In genomic region chr2:174593041-174593440, GRCh38 we compare ENCODE assay signal across 10 cellular contexts. TPM values are rescaled to one million over a fixed set of nuclear protein-coding genes. Genes with fewer than 3 reads are reported as not detected.
DNase-seq lines count a peak whose midpoint lies in the region; ATAC-seq, FAIRE-seq and TF ChIP-seq lines count a peak whose summit lies in the region.
"Had no signal": no experiment of that assay in that cellular context is flagged by ENCODE, and none has a peak within 500 bp of the region (broad histone marks: within the 10 kb centered on the region; RNA-seq: fewer than 3 reads in every experiment).

No MANE protein-coding gene starts in this region.

- CTCF ChIA-PET in activated CD4-positive, alpha-beta T cell treated with anti-CD3 and anti-CD28 coated beads, Interleukin-2, amount 10 ng/mL, durations not matched to agents 7 days and 5 days (lab: Charles Lee): interaction anchor here (1.1 to 10.9 kb wide), 7 partner anchors 12 to 100 kb away, joined by 3 to 91 read pairs (median 7); no protein-coding TSS in a partner anchor
- CTCF ChIA-PET in PC-3 (lab: Charles Lee) (no interaction called here), endothelial cell of umbilical vein (lab: Charles Lee) (interaction anchor here (0.6 to 2.6 kb wide), 8 partner anchors 10 to 180 kb away, joined by 3 to 13 read pairs (median 4); no protein-coding TSS in a partner anchor)

- no peak for DNase-seq in activated CD4-positive, alpha-beta T cell treated with anti-CD3 and anti-CD28 coated beads, Interleukin-2, amount 10 ng/mL, durations not matched to agents 7 days and 5 days
- no peak for DNase-seq in activated CD4-positive, alpha-beta T cell treated with anti-CD3 and anti-CD28 coated beads for 48 hours
- DNase-seq in PC-3 (no peak), endothelial cell of umbilical vein (ENCODE audit: low read depth, low spot score) (no peak), NCI-H1048 (lab: John Stamatoyannopoulos, UW) (no peak), G401 (ENCODE audit: low spot score) (no peak)
- no peak for DNase-seq in activated CD4-positive, CD25-positive, alpha-beta regulatory T cell (lab: John Stamatoyannopoulos, UW)
- DNase-seq: NCI-H1694 had no signal

- H2AFZ ChIP-seq in PC-3 (ENCODE audit: low read length) (peak overlapping the region; percentile 83), endothelial cell of umbilical vein (ENCODE audit: low read depth, low read length) (peak overlapping the region; percentile 31)

- dilution Hi-C loops in endothelial cell of umbilical vein (cut with MboI; ENCODE audit: extremely low pct_ligation_motif_present, low sequenced_read_pairs): no loop called here

- H3K4me2 ChIP-seq in PC-3 (ENCODE audit: low read length) (peak overlapping the region; percentile 40; the same call in 1 of the 2 replicates), endothelial cell of umbilical vein (ENCODE audit: insufficient read depth, low read length) (peak overlapping the region; percentile 75)

- peaks cover 56% of the 10 kb centered on the region for H3K4me1 Mint-ChIP-seq in activated CD4-positive, alpha-beta T cell treated with anti-CD3 and anti-CD28 coated beads, Interleukin-2, amount 10 ng/mL, durations not matched to agents 7 days and 5 days
- H3K4me1 Mint-ChIP-seq in stimulated activated memory B cell treated with anti-CD40 and anti-IgM and Interleukin-4, amounts not matched to agents 10 μg/mL and 1 μg/mL and 100 μg/mL, for 72 hours: peaks cover 70% of the 10 kb centered on the region

- no peaks in the 10 kb centered on the region for H3K9me3 ChIP-seq in PC-3 (ENCODE audit: low read length)
- H3K9me3 ChIP-seq in endothelial cell of umbilical vein (replicated peaks; ENCODE audit: control insufficient read depth, insufficient read depth, low read length): no peaks in the 10 kb centered on the region
- H3K9me3 ChIP-seq: HAP-1 had no signal

- H3K9me1 ChIP-seq in endothelial cell of umbilical vein (replicated peaks; ENCODE audit: control insufficient read depth, extremely low read depth, insufficient read depth, low read length): no peaks in the 10 kb centered on the region

- POLR2A ChIA-PET in activated CD4-positive, alpha-beta T cell treated with anti-CD3 and anti-CD28 coated beads, Interleukin-2, amount 10 ng/mL, durations not matched to agents 7 days and 5 days (lab: Charles Lee): interaction anchor here (0.6 to 5.4 kb wide), 2 partner anchors 16 to 41 kb away, joined by 4 to 53 read pairs; no protein-coding TSS in a partner anchor
- POLR2A ChIA-PET in PC-3 (lab: Charles Lee; ENCODE audit: unreplicated experiment) (interaction anchor here (0.6 kb wide), 1 partner anchor 1921 kb away, joined by 3 read pairs; no protein-coding TSS in a partner anchor), endothelial cell of umbilical vein (lab: Charles Lee) (no interaction called here)

- H3K4me1 ChIP-seq in PC-3 (ENCODE audit: insufficient read depth, low read length): peaks cover 34% of the 10 kb centered on the region
- H3K4me1 ChIP-seq in endothelial cell of umbilical vein (ENCODE audit: control insufficient read depth, extremely low read depth, insufficient read depth, low read length): peaks cover 40% of the 10 kb centered on the region
- H3K4me1 ChIP-seq: HAP-1 had no signal

- TF ChIP-seq CTCF in PC-3 (conservative IDR thresholded peaks at IDR 0.05; ENCODE audit: low read depth, low read length) (no peak), endothelial cell of umbilical vein (IDR thresholded peaks at IDR 0.05; ENCODE audit: extremely low read depth in 1 of 2, insufficient read depth in 1 of 2, low read depth in 1 of 2, low read length in 2 of 2) (no peak)

- H3K27ac ChIP-seq in PC-3 (ENCODE audit: low read length) (no peak overlapping the region), endothelial cell of umbilical vein (ENCODE audit: insufficient read depth, low read depth, low read length) (peak overlapping the region; percentile 70)

- H3K4me3 ChIP-seq in PC-3 (ENCODE audit: low read length) (no peak overlapping the region), endothelial cell of umbilical vein (replicated peaks in 1 of 3; ENCODE audit: insufficient read depth in 1 of 3, low read depth in 1 of 3, low read length in 3 of 3) (peak overlapping the region in 1 of 3 experiments; percentile 45)
- H3K4me3 ChIP-seq: HAP-1 had no signal

- H3K27me3 ChIP-seq in PC-3 (ENCODE audit: low read length): no peaks in the 10 kb centered on the region
- H3K27me3 ChIP-seq in endothelial cell of umbilical vein (ENCODE audit: control insufficient read depth in 2 of 2, insufficient read depth in 2 of 2, low read length in 2 of 2): no peaks in the 10 kb centered on the region

- TF ChIP-seq POLR2A in endothelial cell of umbilical vein (IDR thresholded peaks at IDR 0.05; ENCODE audit: low read depth, low read length): no peak

- no peaks in the 10 kb centered on the region for H3K9me2 ChIP-seq in PC-3 (replicated peaks; ENCODE audit: low read length)

- H3K36me3 Mint-ChIP-seq in activated CD4-positive, alpha-beta T cell treated with anti-CD3 and anti-CD28 coated beads, Interleukin-2, amount 10 ng/mL, durations not matched to agents 7 days and 5 days (ENCODE audit: low read depth): peaks cover 83% of the 10 kb centered on the region
- peaks cover 63% of the 10 kb centered on the region for H3K36me3 Mint-ChIP-seq in stimulated activated memory B cell treated with anti-CD40 and anti-IgM and Interleukin-4, amounts not matched to agents 10 μg/mL and 1 μg/mL and 100 μg/mL, for 72 hours

- H4K20me1 ChIP-seq in PC-3 (ENCODE audit: low read length) (no peaks in the 10 kb centered on the region), endothelial cell of umbilical vein (replicated peaks; ENCODE audit: control insufficient read depth, extremely low read depth, insufficient read depth, low read length) (no peaks in the 10 kb centered on the region)

- no peak for FAIRE-seq in endothelial cell of umbilical vein (lab: Jason Lieb, UNC)

- ATAC-seq in PC-3: no peak
- ATAC-seq in stimulated activated memory B cell treated with anti-CD40 and anti-IgM and Interleukin-4, amounts not matched to agents 10 μg/mL and 1 μg/mL and 100 μg/mL, for 72 hours: no peak

- H3K27ac Mint-ChIP-seq in activated CD4-positive, alpha-beta T cell treated with anti-CD3 and anti-CD28 coated beads, Interleukin-2, amount 10 ng/mL, durations not matched to agents 7 days and 5 days: peak overlapping the region; percentile 99
- peak overlapping the region; percentile 95 for H3K27ac Mint-ChIP-seq in stimulated activated memory B cell treated with anti-CD40 and anti-IgM and Interleukin-4, amounts not matched to agents 10 μg/mL and 1 μg/mL and 100 μg/mL, for 72 hours

- H3K4me3 Mint-ChIP-seq in activated CD4-positive, alpha-beta T cell treated with anti-CD3 and anti-CD28 coated beads, Interleukin-2, amount 10 ng/mL, durations not matched to agents 7 days and 5 days: peak overlapping the region; percentile 88
- peak overlapping the region; percentile 92 for H3K4me3 Mint-ChIP-seq in stimulated activated memory B cell treated with anti-CD40 and anti-IgM and Interleukin-4, amounts not matched to agents 10 μg/mL and 1 μg/mL and 100 μg/mL, for 72 hours

- H3F3A ChIP-seq in PC-3 (ENCODE audit: low read length, unreplicated experiment): no peaks in the 10 kb centered on the region

- H3K27me3 Mint-ChIP-seq in activated CD4-positive, alpha-beta T cell treated with anti-CD3 and anti-CD28 coated beads, Interleukin-2, amount 10 ng/mL, durations not matched to agents 7 days and 5 days: peaks cover 2% of the 10 kb centered on the region
- no peaks in the 10 kb centered on the region for H3K27me3 Mint-ChIP-seq in stimulated activated memory B cell treated with anti-CD40 and anti-IgM and Interleukin-4, amounts not matched to agents 10 μg/mL and 1 μg/mL and 100 μg/mL, for 72 hours

- BruUV-seq in PC-3 (replicated peaks; lab: Mats Ljungman, UMichigan): no TSS peak
- BruUV-seq in endothelial cell of umbilical vein (replicated peaks; lab: Mats Ljungman, UMichigan): no TSS peak

- intact Hi-C loops in PC-3 (cut with micrococcal nuclease): no loop called here
- intact Hi-C loops in endothelial cell of umbilical vein (cut with micrococcal nuclease): loop anchor here (2.0 to 10.0 kb wide), 3 partner anchors 89 to 412 kb away; partner anchors contain the start of genes CHN1 and GPR155

- H3K79me2 ChIP-seq in PC-3 (ENCODE audit: low read length) (no peaks in the 10 kb centered on the region), endothelial cell of umbilical vein (ENCODE audit: control insufficient read depth, insufficient read depth, low read length) (no peaks in the 10 kb centered on the region)

- peaks cover 3% of the 10 kb centered on the region for H3K9me3 Mint-ChIP-seq in activated CD4-positive, alpha-beta T cell treated with anti-CD3 and anti-CD28 coated beads, Interleukin-2, amount 10 ng/mL, durations not matched to agents 7 days and 5 days
- no peaks in the 10 kb centered on the region for H3K9me3 Mint-ChIP-seq in stimulated activated memory B cell treated with anti-CD40 and anti-IgM and Interleukin-4, amounts not matched to agents 10 μg/mL and 1 μg/mL and 100 μg/mL, for 72 hours

- H3K36me3 ChIP-seq in PC-3 (ENCODE audit: low read depth, low read length): no peaks in the 10 kb centered on the region
- H3K36me3 ChIP-seq in endothelial cell of umbilical vein (ENCODE audit: control insufficient read depth in 2 of 2, extremely low read depth in 1 of 2, insufficient read depth in 2 of 2, low read length in 2 of 2): no peaks in the 10 kb centered on the region
- H3K36me3 ChIP-seq: HAP-1 had no signal

- in situ Hi-C loops in G401 (cut with HindIII; ENCODE audit: low sequenced_read_pairs): no loop called here

- H3K9ac ChIP-seq in PC-3 (ENCODE audit: low read length): no peak overlapping the region
- H3K9ac ChIP-seq in endothelial cell of umbilical vein (replicated peaks; ENCODE audit: extremely low read depth, insufficient read depth, low read length): peak overlapping the region; percentile 68

TF ChIP-seq in endothelial cell of umbilical vein, 7 proteins besides CTCF, POLR2A, EP300 and RAD21 (continues in another document):
- TF ChIP-seq GATA2 (IDR thresholded peaks at IDR 0.05; ENCODE audit: insufficient read depth, insufficient read length, low read depth, low read length) (no peak), JUN (IDR thresholded peaks at IDR 0.05; ENCODE audit: borderline replicate concordance, insufficient read depth, insufficient read length, low read depth) (no peak)

RNA-seq across cellular contexts. Expression of gene WIPF1, which starts 4.6 kb away (rescaled TPM):
- 100 to 1,000 TPM; 378 to 423 TPM for total RNA-seq in activated CD4-positive, alpha-beta T cell treated with anti-CD3 and anti-CD28 coated beads, Interleukin-2, amount 10 ng/mL, durations not matched to agents 7 days and 5 days
- 0.29 and 1.5 TPM in 2 replicates for total RNA-seq in PC-3 (2014; rRNA removed)
- 42.0 and 44.2 TPM in 2 replicates for total RNA-seq in endothelial cell of umbilical vein
- polyA plus RNA-seq in endothelial cell of umbilical vein: 15.3 and 17.5 TPM in 2 replicates
- 12.9 and 16.3 TPM in 2 replicates for polyA plus RNA-seq in endothelial cell of umbilical vein (2011; cell fraction: cytosol; rRNA removed)
- 14.6 and 15.2 TPM in 2 replicates for polyA plus RNA-seq in endothelial cell of umbilical vein (2011; cell fraction: nucleus; rRNA removed)
- polyA plus RNA-seq in endothelial cell of umbilical vein (2012): 21.6 and 27.5 TPM in 2 replicates
- polyA minus RNA-seq in endothelial cell of umbilical vein: 10.7 and 12.6 TPM in 2 replicates
- polyA minus RNA-seq in endothelial cell of umbilical vein (2011; cell fraction: cytosol; rRNA and poly(A)+ RNA removed): not detected
- polyA minus RNA-seq in endothelial cell of umbilical vein (2011; cell fraction: nucleus; rRNA and poly(A)+ RNA removed): 20.8 and 24.5 TPM in 2 replicates
- not detected in 2 replicates for total RNA-seq in G401 (2014; rRNA removed; shearing (Covaris generic))

Comparison
In these comparisons a context has a peak if more than half of its experiments do, and no peak if none do; other contexts are left out.
1. RNA of gene WIPF1, which starts 4.6 kb away (total RNA-seq): 378 to 423 TPM in activated CD4-positive, alpha-beta T cell treated with anti-CD3 and anti-CD28 coated beads, Interleukin-2, amount 10 ng/mL, durations not matched to agents 7 days and 5 days and 42.0 to 44.2 TPM in endothelial cell of umbilical vein; 0.29 to 1.5 TPM in PC-3 and not detected in G401; every median in the first group is over 10 times any median in the second.